Comparison of ENCODE assay signal across 9 cellular contexts in genomic region chr9:20319641-20320337, GRCh38.
DNase-seq lines count a peak whose midpoint lies in the region; ATAC-seq and TF ChIP-seq lines count a peak whose summit lies in the region.
"Had no signal": no experiment of that assay in that cellular context is flagged by ENCODE, and none has a peak within 500 bp of the region (broad histone marks: within the 10 kb centered on the region; RNA-seq: fewer than 3 reads in every experiment).

No MANE protein-coding gene starts in this region.

- H3K4me3 ChIP-seq in choroid plexus epithelial cell (ENCODE audit: low read depth, low read length), result no peak overlapping the region
- no peak overlapping the region for H3K4me3 ChIP-seq in sigmoid colon
- no peak overlapping the region for H3K4me3 ChIP-seq in aorta (ENCODE audit: low read length in 2 of 2)

- H3K36me3 ChIP-seq in sigmoid colon (no peaks in the 10 kb centered on the region), aorta (ENCODE audit: control insufficient read depth in 1 of 2, insufficient read depth in 2 of 2, low read length in 1 of 2) (no peaks in the 10 kb centered on the region)

- TF ChIP-seq CTCF in choroid plexus epithelial cell (conservative IDR thresholded peaks at IDR 0.05; ENCODE audit: low read depth, low read length), result no peak
- TF ChIP-seq CTCF in sigmoid colon (IDR thresholded peaks at IDR 0.05), result no peak

- peak overlapping the region; percentile 60 to 83 (median 70) for H3K27ac ChIP-seq in sigmoid colon
- H3K27ac ChIP-seq in aorta (ENCODE audit: low read depth in 1 of 2, low read length in 2 of 2), result no peak overlapping the region
- H3K27ac ChIP-seq: 22Rv1 had no signal

- H3K27me3 ChIP-seq in sigmoid colon (no peaks in the 10 kb centered on the region), aorta (ENCODE audit: control insufficient read depth in 1 of 2, insufficient read depth in 2 of 2, low read length in 1 of 2) (no peaks in the 10 kb centered on the region)

- H3K9me3 ChIP-seq in sigmoid colon (no peaks in the 10 kb centered on the region), aorta (ENCODE audit: control insufficient read depth, low read length) (no peaks in the 10 kb centered on the region)

- intact Hi-C loops in sigmoid colon (cut with DNase I), result no loop called here
- intact Hi-C loops in aorta (cut with DNase I), result no loop called here

- 63 to 66% methylated on average over 7 of the region's 7 CpGs for WGBS in sigmoid colon, 2 donors
- 82 to 83% methylated on average over 7 of the region's 7 CpGs for WGBS in aorta, 2 donors

- peak; percentile 38 for DNase-seq in NCI-H1105 treated with DMSO at 0.1 percent for 48 hours (lab: John Stamatoyannopoulos, UW)
- no peak for DNase-seq in NCI-H1105 (lab: John Stamatoyannopoulos, UW)
- DNase-seq in NCI-H226, result peak; percentile 39
- DNase-seq in choroid plexus epithelial cell (ENCODE audit: low read depth), result peak; percentile 79
- no peak for DNase-seq in sigmoid colon
- no peak for DNase-seq in hepatic stellate cell (ENCODE audit: low spot score)
- no peak for DNase-seq in aorta

- ATAC-seq in aorta (ENCODE audit: low FRiP score) (no peak), HG03108 (IDR thresholded peaks at IDR 0.05; ENCODE audit: unreplicated experiment) (no peak)

- peak in 3 of 4 donors; percentile 12 to 75 (median 65) for TF ChIP-seq EP300 in sigmoid colon (IDR thresholded peaks at IDR 0.05)

- TF ChIP-seq POLR2A in sigmoid colon (IDR thresholded peaks at IDR 0.05), result no peak

- H3K4me1 ChIP-seq in sigmoid colon, result peaks cover 0 to 66% (median 37%) of the 10 kb centered on the region in 4 donors
- no peaks in the 10 kb centered on the region for H3K4me1 ChIP-seq in aorta (ENCODE audit: control insufficient read depth in 1 of 2, insufficient read depth in 2 of 2, low read length in 2 of 2)

Comparison
In these comparisons a context has a peak if more than half of its experiments do, and no peak if none do; other contexts are left out.
1. DNase-seq: peak in NCI-H1105 treated with DMSO at 0.1 percent for 48 hours (single experiment), NCI-H226 (single experiment) and choroid plexus epithelial cell (single experiment); none in NCI-H1105 (single experiment), sigmoid colon (single experiment), hepatic stellate cell (single experiment) and aorta (0 of 2).
2. H3K27ac ChIP-seq: peak in sigmoid colon (4 of 4); none in aorta (0 of 2).